1 cellular context compared by ENCODE assay signal in genomic region chr7:51318886-51319579, GRCh38.
TF ChIP-seq lines count a peak whose summit lies in the region.

No MANE protein-coding gene starts in this region.

TF ChIP-seq in HepG2, 621 proteins besides CTCF, POLR2A, EP300 and RAD21 (continued from another document):
- TF ChIP-seq USF2 (IDR thresholded peaks at IDR 0.05; ENCODE audit: low read depth, low read length): no peak
- TF ChIP-seq USF2 (CRISPR knock-in tag; IDR thresholded peaks at IDR 0.05; ENCODE audit: borderline replicate concordance): no peak
- peak; percentile 41 for TF ChIP-seq HNF4A (CRISPR knock-in tag; IDR thresholded peaks at IDR 0.05)
- no peak for TF ChIP-seq GLI4 (CRISPR knock-in tag; IDR thresholded peaks at IDR 0.05; ENCODE audit: borderline replicate concordance)
- TF ChIP-seq ZNF646 (CRISPR knock-in tag; IDR thresholded peaks at IDR 0.05): no peak
- TF ChIP-seq MEIS1 (CRISPR knock-in tag; IDR thresholded peaks at IDR 0.05; ENCODE audit: borderline replicate concordance): peak; percentile 57; the same call in 1 of the 2 replicates
- TF ChIP-seq ZNF766 (CRISPR knock-in tag; IDR thresholded peaks at IDR 0.05; ENCODE audit: borderline replicate concordance): no peak
- TF ChIP-seq ZFX (CRISPR knock-in tag; IDR thresholded peaks at IDR 0.05; ENCODE audit: low read depth): peak; percentile 62
- no peak for TF ChIP-seq NR2F6 (IDR thresholded peaks at IDR 0.05)
- peak; percentile 36; the same call in 1 of the 2 replicates for TF ChIP-seq NR2F6 (CRISPR knock-in tag; IDR thresholded peaks at IDR 0.05)
- peak; percentile 50; the same call in 1 of the 2 replicates for TF ChIP-seq RARA (CRISPR knock-in tag; IDR thresholded peaks at IDR 0.05)
- no peak for TF ChIP-seq NR2F2 (IDR thresholded peaks at IDR 0.05; ENCODE audit: borderline replicate concordance, low read depth)
- TF ChIP-seq ZNF224 (CRISPR knock-in tag; IDR thresholded peaks at IDR 0.05): no peak
- TF ChIP-seq TEF (CRISPR knock-in tag; IDR thresholded peaks at IDR 0.05): no peak
- TF ChIP-seq STAT6 (CRISPR knock-in tag; IDR thresholded peaks at IDR 0.05; ENCODE audit: borderline replicate concordance): no peak
- TF ChIP-seq KDM1A (CRISPR knock-in tag; IDR thresholded peaks at IDR 0.05): no peak
- peak; percentile 53 for TF ChIP-seq SAP130 (CRISPR knock-in tag; IDR thresholded peaks at IDR 0.05; ENCODE audit: low read depth)
- TF ChIP-seq FOXA1 (IDR thresholded peaks at IDR 0.05): no peak
- peak; percentile 17; the same call in 1 of the 2 replicates for TF ChIP-seq FOXA1 (CRISPR knock-in tag; IDR thresholded peaks at IDR 0.05)
- TF ChIP-seq ZNF441 (CRISPR knock-in tag; IDR thresholded peaks at IDR 0.05; ENCODE audit: borderline replicate concordance): 0 out of 2 replicates have a peak, but pooled peaks have one; percentile 46
- TF ChIP-seq HNF4G (IDR thresholded peaks at IDR 0.05; ENCODE audit: borderline replicate concordance, low read depth, low read length): peak; percentile 48; the same call in 1 of the 2 replicates
- TF ChIP-seq HNF4G (CRISPR knock-in tag; IDR thresholded peaks at IDR 0.05; ENCODE audit: borderline replicate concordance, low read depth): no peak
- no peak for TF ChIP-seq SIN3B (IDR thresholded peaks at IDR 0.05; ENCODE audit: low read length)
- no peak for TF ChIP-seq POLR2G (IDR thresholded peaks at IDR 0.05; ENCODE audit: low read depth, low read length)
- TF ChIP-seq HDAC1 (CRISPR knock-in tag; IDR thresholded peaks at IDR 0.05): peak; percentile 45; the same call in 1 of the 2 replicates
- TF ChIP-seq ELF3 (CRISPR knock-in tag; IDR thresholded peaks at IDR 0.05): no peak
- peak; percentile 25; the same call in 1 of the 2 replicates for TF ChIP-seq POGZ (CRISPR knock-in tag; IDR thresholded peaks at IDR 0.05)
- TF ChIP-seq TEAD2 (CRISPR knock-in tag; IDR thresholded peaks at IDR 0.05): no peak
